ENCODE assay signal across 17 cellular contexts in genomic region chr2:194100201-194100600, GRCh38.
"Had no signal": no experiment of that assay in that cellular context is flagged by ENCODE, and none has a peak within 500 bp of the region (broad histone marks: within the 10 kb centered on the region; RNA-seq: fewer than 3 reads in every experiment).

No MANE protein-coding gene starts in this region.

- H3K27ac Mint-ChIP-seq: dendritic cell treated with granulocyte-macrophage colony-stimulating factor and Interleukin-4, amounts not matched to agents 40 ng/mL and 50 ng/mL, for 4 days; effector memory CD8-positive, alpha-beta T cell; naive B cell; nephron progenitor cell had no signal

- H3K27ac ChIP-seq: esophagus squamous epithelium, heart left ventricle, neutrophil, skin epidermis had no signal

- H3K4me1 Mint-ChIP-seq: nephron progenitor cell had no signal

- H3K27me3 ChIP-seq: esophagus squamous epithelium, heart left ventricle, neutrophil had no signal

- H3K36me3 Mint-ChIP-seq: naive B cell had no signal

- H3K9me3 ChIP-seq: esophagus squamous epithelium, heart left ventricle, neutrophil had no signal

- H3K4me3 ChIP-seq: esophagus squamous epithelium, heart left ventricle, skin epidermis had no signal

- DNase-seq: effector memory CD8-positive, alpha-beta T cell; esophagus squamous epithelium; heart left ventricle; hippocampal formation; left colon; mesendoderm; naive B cell; nephron progenitor cell; posterior cingulate gyrus; stimulated activated CD4-positive, alpha-beta T cell treated with anti-CD3 and anti-CD28 coated beads, Interleukin-12 subunit alpha, Interleukin-12 subunit beta, amount 100 ng/mL, for 4 hours; stimulated activated CD4-positive, alpha-beta T cell treated with anti-CD3 and anti-CD28 coated beads, Interleukin-2, amount 100 ng/mL, for 48 hours; stimulated activated naive CD4-positive, alpha-beta T cell treated with Interleukin-2 at 50 U/mL for 16 hours; trophoblast cell had no signal

- H3K4me3 Mint-ChIP-seq: dendritic cell treated with granulocyte-macrophage colony-stimulating factor and Interleukin-4, amounts not matched to agents 40 ng/mL and 50 ng/mL, for 4 days; effector memory CD8-positive, alpha-beta T cell; naive B cell; nephron progenitor cell had no signal

- H3K36me3 ChIP-seq: esophagus squamous epithelium, heart left ventricle, neutrophil had no signal

- H3K4me1 ChIP-seq: esophagus squamous epithelium had no signal

- ATAC-seq: effector memory CD8-positive, alpha-beta T cell; heart left ventricle; left colon; sciatic nerve had no signal

- H3K9me3 Mint-ChIP-seq: dendritic cell treated with granulocyte-macrophage colony-stimulating factor and Interleukin-4, amounts not matched to agents 40 ng/mL and 50 ng/mL, for 4 days; effector memory CD8-positive, alpha-beta T cell; naive B cell; nephron progenitor cell had no signal

- H3K27me3 Mint-ChIP-seq: dendritic cell treated with granulocyte-macrophage colony-stimulating factor and Interleukin-4, amounts not matched to agents 40 ng/mL and 50 ng/mL, for 4 days; effector memory CD8-positive, alpha-beta T cell; naive B cell had no signal
